8 cellular contexts compared by ENCODE assay signal in the genomic region with DNA sequence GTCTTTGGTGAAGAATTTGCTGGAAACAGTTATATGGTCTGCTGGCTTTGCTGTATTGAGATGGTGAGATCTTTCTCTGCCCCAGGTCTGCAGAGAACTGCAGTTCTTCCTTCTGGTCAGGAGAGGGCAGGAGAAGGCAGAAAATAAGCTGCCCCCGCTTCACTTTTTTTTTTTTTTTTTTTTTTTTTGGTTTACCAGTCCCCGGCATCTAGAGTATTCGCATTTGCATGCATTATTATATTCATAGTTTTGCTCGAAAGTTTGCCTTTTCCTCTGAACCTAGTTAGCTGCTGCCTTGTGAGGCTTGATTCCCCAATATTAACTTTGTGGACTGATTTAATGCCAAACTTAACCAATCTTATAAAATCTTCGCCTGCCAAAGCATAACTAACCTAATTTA. TPM values are rescaled to one million over a fixed set of nuclear protein-coding genes. Genes with fewer than 3 reads are reported as not detected.
DNase-seq lines count a peak whose midpoint lies in the region; ATAC-seq and TF ChIP-seq lines count a peak whose summit lies in the region.

No MANE protein-coding gene starts in this region.

- peak; percentile 72 to 74 for DNase-seq in AML-193 (lab: John Stamatoyannopoulos, UW)
- peak; percentile 62 for DNase-seq in NCI-H146 treated with DMSO at 0.1 percent for 48 hours (lab: John Stamatoyannopoulos, UW; ENCODE audit: unreplicated experiment)
- peak in 1 of 3 donors; percentile 15 for DNase-seq in T-helper 17 cell
- DNase-seq in epithelial cell of esophagus (ENCODE audit: low read depth), result peak; percentile 57
- peak; percentile 55 for DNase-seq in naive B cell
- DNase-seq in NCI-H1930 (lab: John Stamatoyannopoulos, UW), result no peak

- peaks cover 0 to 8% (median 2%) of the 10 kb centered on the region in 7 donors for H3K9me3 Mint-ChIP-seq in naive B cell

- H3K4me3 Mint-ChIP-seq in T-helper 17 cell (no peak overlapping the region), naive B cell (no peak overlapping the region)

- H3K27me3 Mint-ChIP-seq in T-helper 17 cell, result peaks cover 39% of the 10 kb centered on the region
- H3K27me3 Mint-ChIP-seq in naive B cell, result peaks cover 27 to 40% (median 32%) of the 10 kb centered on the region in 3 donors

- TF ChIP-seq CTCF in GM12875 (IDR thresholded peaks at IDR 0.05; ENCODE audit: borderline replicate concordance, insufficient read depth, low read depth, low read length) (peak; percentile 76), epithelial cell of esophagus (IDR thresholded peaks at IDR 0.05; ENCODE audit: insufficient read depth, low read depth, low read length, missing control alignments) (peak; percentile 85)

- H3K4me3 ChIP-seq in GM12875 (ENCODE audit: low read depth, low read length) (no peak overlapping the region), epithelial cell of esophagus (ENCODE audit: low read length) (no peak overlapping the region)

- H3K4me1 Mint-ChIP-seq in T-helper 17 cell (no peaks in the 10 kb centered on the region), naive B cell (peaks cover 0 to 5% (median 0%) of the 10 kb centered on the region in 3 donors)

- no peaks in the 10 kb centered on the region for H3K9me3 ChIP-seq in T-helper 17 cell (ENCODE audit: control insufficient read depth, low read length, poor library complexity, severe bottlenecking)

- ATAC-seq in T-helper 17 cell, result peak; percentile 93
- peak; percentile 70 to 82 for ATAC-seq in naive B cell (ENCODE audit: low read depth in 2 of 2)
- no peak for ATAC-seq in HG03139 (IDR thresholded peaks at IDR 0.05; ENCODE audit: unreplicated experiment)

- no peak overlapping the region for H3K27ac Mint-ChIP-seq in T-helper 17 cell
- H3K27ac Mint-ChIP-seq in naive B cell, result peak overlapping the region in 1 of 6 donors; percentile 36

- H3K36me3 Mint-ChIP-seq in T-helper 17 cell (ENCODE audit: low read depth), result no peaks in the 10 kb centered on the region
- peaks cover 4 to 7% of the 10 kb centered on the region in 2 donors for H3K36me3 Mint-ChIP-seq in naive B cell

RNA-seq across cellular contexts. Expression of a gene that starts 10.6 kb away (rescaled TPM):
- 10 to 100 TPM; 36.6 to 38.3 TPM for total RNA-seq in T-helper 17 cell
- 100 to 1,000 TPM; 103 to 142 (median 109) TPM for polyA plus RNA-seq in naive B cell (ENCODE audit: low read depth in 6 of 6)

Comparison
In these comparisons a context has a peak if more than half of its experiments do, and no peak if none do; other contexts are left out.
1. DNase-seq: peak in AML-193 (2 of 2), NCI-H146 treated with DMSO at 0.1 percent for 48 hours (single experiment), epithelial cell of esophagus (single experiment) and naive B cell (single experiment); none in NCI-H1930 (0 of 2).